16 cellular contexts compared by ENCODE assay signal in genomic region chr5:148336704-148337435, GRCh38. TPM values are rescaled to one million over a fixed set of nuclear protein-coding genes. Genes with fewer than 3 reads are reported as not detected.
DNase-seq lines count a peak whose midpoint lies in the region; ATAC-seq and TF ChIP-seq lines count a peak whose summit lies in the region.
"Had no signal": no experiment of that assay in that cellular context is flagged by ENCODE, and none has a peak within 500 bp of the region (broad histone marks: within the 10 kb centered on the region; RNA-seq: fewer than 3 reads in every experiment).

No MANE protein-coding gene starts in this region.

- no peaks in the 10 kb centered on the region for H3K36me3 Mint-ChIP-seq in Calu3 (ENCODE audit: insufficient read depth, unreplicated experiment)
- H3K36me3 Mint-ChIP-seq: activated naive CD4-positive, alpha-beta T cell treated with anti-CD3 and anti-CD28 coated beads, Interleukin-2, amount 50 U/mL, for 24 hours had no signal

- peak overlapping the region; percentile 69 for H3K27ac ChIP-seq in mammary epithelial cell (ENCODE audit: insufficient read depth, low read depth, low read length)
- H3K27ac ChIP-seq: gastroesophageal sphincter, pancreas had no signal

- H3K27me3 ChIP-seq in mammary epithelial cell (ENCODE audit: insufficient read depth, low read length), result no peaks in the 10 kb centered on the region
- H3K27me3 ChIP-seq: gastroesophageal sphincter, pancreas had no signal

- H3K4me3 Mint-ChIP-seq in Calu3 (ENCODE audit: low read depth, unreplicated experiment), result no peak overlapping the region
- H3K4me3 Mint-ChIP-seq: activated CD4-positive, alpha-beta memory T cell treated with anti-CD3 and anti-CD28 coated beads, Interleukin-2, amount 10 ng/mL, durations not matched to agents 7 days and 5 days; activated naive CD4-positive, alpha-beta T cell treated with anti-CD3 and anti-CD28 coated beads, Interleukin-2, amount 50 U/mL, for 24 hours had no signal

- H3K9ac ChIP-seq in mammary epithelial cell (ENCODE audit: insufficient read depth, low read length), result no peak overlapping the region

- H2AFZ ChIP-seq in mammary epithelial cell (ENCODE audit: low read depth, low read length), result peak overlapping the region; percentile 65

- H3K4me2 ChIP-seq in mammary epithelial cell (ENCODE audit: insufficient read depth, low read depth, low read length), result peak overlapping the region; percentile 45

- H3K4me3 ChIP-seq in mammary epithelial cell (replicated peaks in 1 of 3; ENCODE audit: insufficient read depth in 1 of 3, low read depth in 2 of 3, low read length in 3 of 3) (no peak overlapping the region), foreskin fibroblast (ENCODE audit: low read depth in 1 of 2, low read length in 2 of 2) (no peak overlapping the region), mucosa of descending colon (no peak overlapping the region)
- H3K4me3 ChIP-seq: gastroesophageal sphincter, pancreas had no signal

- intact Hi-C loops in Calu3 (cut with micrococcal nuclease; ENCODE audit: unreplicated experiment) (no loop called here), mammary epithelial cell (cut with micrococcal nuclease) (no loop called here), mucosa of descending colon (cut with DNase I, micrococcal nuclease) (no loop called here)

- H3K4me1 Mint-ChIP-seq in Calu3 (ENCODE audit: low read depth, unreplicated experiment), result peaks cover 14% of the 10 kb centered on the region
- H3K4me1 Mint-ChIP-seq: activated CD4-positive, alpha-beta memory T cell treated with anti-CD3 and anti-CD28 coated beads, Interleukin-2, amount 10 ng/mL, durations not matched to agents 7 days and 5 days; activated naive CD4-positive, alpha-beta T cell treated with anti-CD3 and anti-CD28 coated beads, Interleukin-2, amount 50 U/mL, for 24 hours had no signal

- in situ Hi-C loops in mammary epithelial cell (cut with MboI; ENCODE audit: low sequenced_read_pairs in 2 of 2), result no loop called here

- dilution Hi-C loops in mammary epithelial cell (cut with HindIII; ENCODE audit: low sequenced_read_pairs), result no loop called here

- no peaks in the 10 kb centered on the region for H4K20me1 ChIP-seq in mammary epithelial cell (ENCODE audit: insufficient read depth, low read length)

- TF ChIP-seq CTCF in Calu3 (IDR thresholded peaks at IDR 0.05; ENCODE audit: unreplicated experiment) (no peak), mammary epithelial cell (conservative IDR thresholded peaks at IDR 0.05 in 1 of 2, IDR thresholded peaks at IDR 0.05 in 1 of 2; ENCODE audit: extremely low read depth in 1 of 2, insufficient read depth in 1 of 2, low read depth in 1 of 2, low read length in 2 of 2) (no peak), foreskin fibroblast (IDR thresholded peaks at IDR 0.05; ENCODE audit: low read depth, low read length) (no peak), mucosa of descending colon (IDR thresholded peaks at IDR 0.05) (no peak)

- DNase-seq in Calu3 (peak; percentile 8), mammary epithelial cell (peak; percentile 58), iPS-NIHi7 (ENCODE audit: extremely low spot score) (no peak), foreskin fibroblast (no peak), mucosa of descending colon (no peak)
- DNase-seq: activated CD4-positive, alpha-beta memory T cell treated with anti-CD3 and anti-CD28 coated beads, Interleukin-2, amount 10 ng/mL, durations not matched to agents 7 days and 5 days; pancreas; stimulated activated naive CD4-positive, alpha-beta T cell had no signal

- no TSS peak for BruUV-seq in Calu3 (replicated peaks; lab: Mats Ljungman, UMichigan)
- BruUV-seq in mammary epithelial cell (replicated peaks; lab: Mats Ljungman, UMichigan), result TSS peak; percentile 80

- no peaks in the 10 kb centered on the region for H3K36me3 ChIP-seq in mammary epithelial cell (ENCODE audit: insufficient read depth, low read length)
- H3K36me3 ChIP-seq in mucosa of descending colon (ENCODE audit: low read depth), result no peaks in the 10 kb centered on the region
- H3K36me3 ChIP-seq: gastroesophageal sphincter, pancreas had no signal

- H3K79me2 ChIP-seq in mammary epithelial cell (ENCODE audit: insufficient read depth, low read length), result no peaks in the 10 kb centered on the region

- peak overlapping the region; percentile 72 for H3K27ac Mint-ChIP-seq in Calu3 (ENCODE audit: unreplicated experiment)
- H3K27ac Mint-ChIP-seq: activated CD4-positive, alpha-beta memory T cell treated with anti-CD3 and anti-CD28 coated beads, Interleukin-2, amount 10 ng/mL, durations not matched to agents 7 days and 5 days; activated naive CD4-positive, alpha-beta T cell treated with anti-CD3 and anti-CD28 coated beads, Interleukin-2, amount 50 U/mL, for 24 hours had no signal

- no peaks in the 10 kb centered on the region for H3K27me3 Mint-ChIP-seq in Calu3 (ENCODE audit: unreplicated experiment)
- H3K27me3 Mint-ChIP-seq: activated CD4-positive, alpha-beta memory T cell treated with anti-CD3 and anti-CD28 coated beads, Interleukin-2, amount 10 ng/mL, durations not matched to agents 7 days and 5 days; activated naive CD4-positive, alpha-beta T cell treated with anti-CD3 and anti-CD28 coated beads, Interleukin-2, amount 50 U/mL, for 24 hours had no signal

- WGBS in mammary epithelial cell (ENCODE audit: low coverage, missing lambda C conversion rate), result 97% methylated on average over 2 of the region's 3 CpGs

- H3K9me3 ChIP-seq in mammary epithelial cell (replicated peaks; ENCODE audit: insufficient read depth, low read length), result no peaks in the 10 kb centered on the region
- no peaks in the 10 kb centered on the region for H3K9me3 ChIP-seq in mucosa of descending colon
- H3K9me3 ChIP-seq: gastroesophageal sphincter, pancreas had no signal

- CTCF ChIA-PET in Calu3 (lab: Charles Lee) (interaction anchor here (0.6 to 1.1 kb wide), 4 partner anchors 16 to 883 kb away, joined by 3 to 5 read pairs (median 4); partner anchors contain the start of gene SPINK13), mammary epithelial cell (lab: Charles Lee; ENCODE audit: low non-redundant PET) (interaction anchor here (0.6 kb wide), 1 partner anchor 1680 kb away, joined by 4 read pairs; no protein-coding TSS in a partner anchor)

- ATAC-seq in GM21529 (IDR thresholded peaks at IDR 0.05; ENCODE audit: unreplicated experiment) (peak; percentile 89), HG03457 (IDR thresholded peaks at IDR 0.05; ENCODE audit: unreplicated experiment) (peak; percentile 93), mucosa of descending colon (no peak), HG03135 (IDR thresholded peaks at IDR 0.05; ENCODE audit: unreplicated experiment) (no peak)
- ATAC-seq: gastroesophageal sphincter, pancreas had no signal

- H3K4me1 ChIP-seq in mammary epithelial cell (ENCODE audit: insufficient read depth, low read length), result peaks cover 9% of the 10 kb centered on the region
- H3K4me1 ChIP-seq in mucosa of descending colon (ENCODE audit: low read depth), result no peaks in the 10 kb centered on the region
- H3K4me1 ChIP-seq: gastroesophageal sphincter, pancreas had no signal

- no peaks in the 10 kb centered on the region for H3K9me3 Mint-ChIP-seq in Calu3 (ENCODE audit: low read depth, unreplicated experiment)
- H3K9me3 Mint-ChIP-seq: activated CD4-positive, alpha-beta memory T cell treated with anti-CD3 and anti-CD28 coated beads, Interleukin-2, amount 10 ng/mL, durations not matched to agents 7 days and 5 days had no signal

RNA-seq across cellular contexts. Expression of gene SPINK9, which starts 1.5 kb away (rescaled TPM):
- total RNA-seq in Calu3 (2022) (not detected in 2 replicates), mammary epithelial cell (not detected), mucosa of descending colon (not detected)
- not detected for polyA plus RNA-seq in mammary epithelial cell
- polyA minus RNA-seq in mammary epithelial cell, result not detected
- total RNA-seq: activated CD4-positive, alpha-beta memory T cell treated with anti-CD3 and anti-CD28 coated beads, Interleukin-2, amount 10 ng/mL, durations not matched to agents 7 days and 5 days; Daoy; gastroesophageal sphincter; lower leg skin; T-helper 1 cell treated with Interleukin-12 subunit alpha and Interleukin-12 subunit beta and Interleukin-4 antibody, amounts not matched to agents 30 ng/mL and 1 ng/mL, for 36 hours had no signal
- polyA plus RNA-seq: pancreas had no signal

RNA-seq across cellular contexts. Expression of gene SPINK7, which starts 24.6 kb away (rescaled TPM):
- total RNA-seq in Calu3 (2022), result not detected in 2 replicates
- not detected for total RNA-seq in mammary epithelial cell
- polyA plus RNA-seq in mammary epithelial cell, result not detected
- not detected for polyA minus RNA-seq in mammary epithelial cell
- total RNA-seq in mucosa of descending colon, result not detected
- total RNA-seq: activated CD4-positive, alpha-beta memory T cell treated with anti-CD3 and anti-CD28 coated beads, Interleukin-2, amount 10 ng/mL, durations not matched to agents 7 days and 5 days; Daoy; pancreas; T-helper 1 cell treated with Interleukin-12 subunit alpha and Interleukin-12 subunit beta and Interleukin-4 antibody, amounts not matched to agents 30 ng/mL and 1 ng/mL, for 36 hours had no signal
- polyA plus RNA-seq: pancreas had no signal

RNA-seq across cellular contexts. Expression of gene FBXO38, which starts 46.9 kb away (rescaled TPM):
- total RNA-seq in Calu3 (2022) (53.1 and 59.2 TPM in 2 replicates), mammary epithelial cell (10 to 100 TPM; 37.5 to 64.5 TPM), mucosa of descending colon (10 to 100 TPM; 46.5 to 48.0 (median 46.9) TPM)
- polyA plus RNA-seq in mammary epithelial cell, result 11.3 TPM
- polyA minus RNA-seq in mammary epithelial cell, result 107 TPM

Comparison
In these comparisons a context has a peak if more than half of its experiments do, and no peak if none do; other contexts are left out.
1. DNase-seq: peak in Calu3 (single experiment) and mammary epithelial cell (single experiment); none in iPS-NIHi7 (single experiment), foreskin fibroblast (0 of 2) and mucosa of descending colon (0 of 3).
2. ATAC-seq: peak in GM21529 (single experiment) and HG03457 (single experiment); none in mucosa of descending colon (single experiment) and HG03135 (single experiment).